In genomic region chr20:47915495-47915894, GRCh38 we compare ENCODE assay signal across 1 cellular context.
TF ChIP-seq lines count a peak whose summit lies in the region.

No MANE protein-coding gene starts in this region.

TF ChIP-seq in HepG2, 621 proteins besides CTCF, POLR2A, EP300 and RAD21:
- TF ChIP-seq ZNF329 (CRISPR knock-in tag; IDR thresholded peaks at IDR 0.05; ENCODE audit: low read depth) (peak; percentile 98), ZNF569 (CRISPR knock-in tag; IDR thresholded peaks at IDR 0.05; ENCODE audit: borderline replicate concordance) (no peak), MED1 (CRISPR knock-in tag; IDR thresholded peaks at IDR 0.05) (no peak)
